Comparison of ENCODE assay signal across 9 cellular contexts in genomic region chr15:45611305-45611704, GRCh38. TPM values are rescaled to one million over a fixed set of nuclear protein-coding genes. Genes with fewer than 3 reads are reported as not detected.
DNase-seq lines count a peak whose midpoint lies in the region; ATAC-seq, FAIRE-seq and TF ChIP-seq lines count a peak whose summit lies in the region.
"Had no signal": no experiment of that assay in that cellular context is flagged by ENCODE, and none has a peak within 500 bp of the region (broad histone marks: within the 10 kb centered on the region; RNA-seq: fewer than 3 reads in every experiment).

No MANE protein-coding gene starts in this region.

- no peaks in the 10 kb centered on the region for H3K79me2 ChIP-seq in astrocyte (ENCODE audit: insufficient read depth, low read length)

- peaks cover 19% of the 10 kb centered on the region for H3K4me1 Mint-ChIP-seq in HFFc6 (ENCODE audit: low read depth)
- H3K4me1 Mint-ChIP-seq in astrocyte (ENCODE audit: low read depth, unreplicated experiment): peaks cover 7% of the 10 kb centered on the region

- H3K4me1 ChIP-seq in astrocyte (ENCODE audit: insufficient read depth, low read length) (peaks cover 7% of the 10 kb centered on the region), lung (ENCODE audit: control insufficient read depth in 2 of 2, insufficient read depth in 2 of 2, low read length in 2 of 2) (no peaks in the 10 kb centered on the region), uterus (no peaks in the 10 kb centered on the region)

- no peak for ATAC-seq in lung (ENCODE audit: insufficient read depth, low FRiP score)
- ATAC-seq in HG03196 (IDR thresholded peaks at IDR 0.05; ENCODE audit: unreplicated experiment): no peak

- H4K20me1 ChIP-seq in astrocyte (ENCODE audit: insufficient read depth, low read length): peaks cover 7% of the 10 kb centered on the region

- no peaks in the 10 kb centered on the region for H3K9me3 ChIP-seq in astrocyte (ENCODE audit: insufficient read depth, low read depth, low read length)
- H3K9me3 ChIP-seq in lung (ENCODE audit: control insufficient read depth in 2 of 2, insufficient read depth in 1 of 2, low read length in 1 of 2): no peaks in the 10 kb centered on the region
- no peaks in the 10 kb centered on the region for H3K9me3 ChIP-seq in uterus

- H3K27me3 ChIP-seq in astrocyte (ENCODE audit: insufficient read depth, low read length) (no peaks in the 10 kb centered on the region), lung (ENCODE audit: control insufficient read depth, insufficient read depth) (no peaks in the 10 kb centered on the region), uterus (no peaks in the 10 kb centered on the region)

- H3K27ac Mint-ChIP-seq in HFFc6 (no peak overlapping the region), astrocyte (ENCODE audit: unreplicated experiment) (no peak overlapping the region)

- peaks cover under 1% of the 10 kb centered on the region; the same call in 1 of the 2 replicates for H3K36me3 Mint-ChIP-seq in HFFc6 (ENCODE audit: low read depth)
- no peaks in the 10 kb centered on the region for H3K36me3 Mint-ChIP-seq in astrocyte (ENCODE audit: low read depth, unreplicated experiment)

- H3K9me3 Mint-ChIP-seq in HFFc6 (no peaks in the 10 kb centered on the region), astrocyte (ENCODE audit: unreplicated experiment) (no peaks in the 10 kb centered on the region)

- TF ChIP-seq CTCF in HFFc6 (IDR thresholded peaks at IDR 0.05) (peak; percentile 81), astrocyte (IDR thresholded peaks at IDR 0.05; ENCODE audit: insufficient read depth, low read depth, low read length) (peak; percentile 52), lung (IDR thresholded peaks at IDR 0.05; ENCODE audit: control extremely low read depth, extremely low read depth) (peak; percentile 5), lower leg skin (IDR thresholded peaks at IDR 0.05) (no peak), uterus (IDR thresholded peaks at IDR 0.05) (peak in 1 of 4 experiments; percentile 10)

- H3K4me2 ChIP-seq in astrocyte (ENCODE audit: low read length): no peak overlapping the region

- TF ChIP-seq POLR2A in lower leg skin (IDR thresholded peaks at IDR 0.05): no peak
- no peak for TF ChIP-seq POLR2A in uterus (IDR thresholded peaks at IDR 0.05)

- H3K27me3 Mint-ChIP-seq in HFFc6 (ENCODE audit: insufficient read depth): no peaks in the 10 kb centered on the region
- H3K27me3 Mint-ChIP-seq in astrocyte (ENCODE audit: low read depth, unreplicated experiment): no peaks in the 10 kb centered on the region

- H3K27ac ChIP-seq in astrocyte (ENCODE audit: low read depth, low read length): no peak overlapping the region
- H3K27ac ChIP-seq in lung (ENCODE audit: low read depth in 1 of 2, low read length in 1 of 2): no peak overlapping the region
- no peak overlapping the region for H3K27ac ChIP-seq in uterus

- H2AFZ ChIP-seq in astrocyte (ENCODE audit: low read depth, low read length): no peak overlapping the region

- peak; percentile 57 for DNase-seq in CD1c-positive myeloid dendritic cell (ENCODE audit: extremely low spot score)
- DNase-seq in HFFc6: peak; percentile 33
- no peak for DNase-seq in astrocyte (ENCODE audit: low read depth)
- no peak for DNase-seq in lung (ENCODE audit: low spot score)
- DNase-seq in lower leg skin (ENCODE audit: low spot score in 2 of 2): no peak
- no peak for DNase-seq in uterus
- DNase-seq in NCI-H526 treated with DMSO at 0.1 percent for 48 hours (lab: John Stamatoyannopoulos, UW): no peak
- DNase-seq: effector CD4-positive, alpha-beta T cell had no signal

- WGBS in lung, 2 donors: 29 to 35% methylated on average over 4 of the region's 4 CpGs
- 34 to 36% methylated on average over 4 of the region's 4 CpGs for WGBS in lower leg skin, 2 donors

- H3K36me3 ChIP-seq in astrocyte (ENCODE audit: insufficient read depth, low read length): peaks cover 11% of the 10 kb centered on the region
- peaks cover 3 to 10% of the 10 kb centered on the region in 2 donors for H3K36me3 ChIP-seq in lung (ENCODE audit: control insufficient read depth in 2 of 2, insufficient read depth in 2 of 2, low read length in 2 of 2)
- H3K36me3 ChIP-seq in uterus: no peaks in the 10 kb centered on the region

- no peak overlapping the region for H3K9ac ChIP-seq in astrocyte (ENCODE audit: low read length)

- no peak overlapping the region for H3K4me3 Mint-ChIP-seq in HFFc6
- no peak overlapping the region for H3K4me3 Mint-ChIP-seq in astrocyte (ENCODE audit: unreplicated experiment)

- intact Hi-C loops in lower leg skin (cut with DNase I; ENCODE audit: low total_unique reads) (loop anchor here (5.0 kb wide), 1 partner anchor 154 kb away; no protein-coding TSS in a partner anchor), uterus (cut with DNase I; ENCODE audit: low total_unique reads) (loop anchor here (10.0 kb wide), 1 partner anchor 157 kb away; no protein-coding TSS in a partner anchor)

- H3K4me3 ChIP-seq in astrocyte (ENCODE audit: insufficient read depth, low read depth, low read length) (no peak overlapping the region), lung (no peak overlapping the region), lower leg skin (ENCODE audit: low read depth, poor library complexity, severe bottlenecking) (no peak overlapping the region), uterus (no peak overlapping the region)

- no peak for FAIRE-seq in astrocyte (lab: Jason Lieb, UNC)

RNA-seq across cellular contexts. Expression of gene SQOR, which starts 23.5 kb away (rescaled TPM):
- 10 to 100 TPM; 25.3 to 43.2 (median 39.7) TPM for total RNA-seq in HFFc6 (2021; fragmentation: NEBNext Ultra II Directional; extraction: Animal tissue kit (Norgen Biotek cat#: 25700))
- total RNA-seq in astrocyte: 4.0 and 4.2 TPM in 2 replicates
- 100 to 1,000 TPM in 1 of 2 donors, 10 to 100 TPM in 1; 53.9 to 115 TPM for total RNA-seq in lung
- 100 to 1,000 TPM in 1 of 2 donors, 10 to 100 TPM in 1; 83.7 to 157 TPM for polyA plus RNA-seq in lung
- 10 to 100 TPM; 39.3 to 56.0 (median 52.7) TPM for total RNA-seq in lower leg skin
- 10 to 100 TPM; 11.5 to 37.1 (median 19.3) TPM for total RNA-seq in uterus

RNA-seq across cellular contexts. Expression of gene BLOC1S6, which starts 24.1 kb away (rescaled TPM):
- 10 to 100 TPM; 55.2 to 67.2 (median 59.4) TPM for total RNA-seq in HFFc6 (2021; fragmentation: NEBNext Ultra II Directional; extraction: Animal tissue kit (Norgen Biotek cat#: 25700))
- total RNA-seq in astrocyte (62.3 and 64.2 TPM in 2 replicates), lung (10 to 100 TPM; 34.5 to 56.5 TPM), lower leg skin (10 to 100 TPM; 24.5 to 32.0 (median 27.0) TPM), uterus (100 to 1,000 TPM in 2 of 4 donors, 10 to 100 TPM in 2; 35.0 to 576 (median 85.4) TPM)
- polyA plus RNA-seq in lung: 10 to 100 TPM; 15.2 to 26.1 TPM

Comparison
In these comparisons a context has a peak if more than half of its experiments do, and no peak if none do; other contexts are left out.
1. DNase-seq: peak in CD1c-positive myeloid dendritic cell (single experiment) and HFFc6 (single experiment); none in astrocyte (single experiment), lung (single experiment), lower leg skin (0 of 2), uterus (0 of 2) and NCI-H526 treated with DMSO at 0.1 percent for 48 hours (single experiment).
2. CTCF ChIP-seq: peak in HFFc6 (single experiment), astrocyte (single experiment) and lung (single experiment); none in lower leg skin (0 of 3).